In the genomic region with DNA sequence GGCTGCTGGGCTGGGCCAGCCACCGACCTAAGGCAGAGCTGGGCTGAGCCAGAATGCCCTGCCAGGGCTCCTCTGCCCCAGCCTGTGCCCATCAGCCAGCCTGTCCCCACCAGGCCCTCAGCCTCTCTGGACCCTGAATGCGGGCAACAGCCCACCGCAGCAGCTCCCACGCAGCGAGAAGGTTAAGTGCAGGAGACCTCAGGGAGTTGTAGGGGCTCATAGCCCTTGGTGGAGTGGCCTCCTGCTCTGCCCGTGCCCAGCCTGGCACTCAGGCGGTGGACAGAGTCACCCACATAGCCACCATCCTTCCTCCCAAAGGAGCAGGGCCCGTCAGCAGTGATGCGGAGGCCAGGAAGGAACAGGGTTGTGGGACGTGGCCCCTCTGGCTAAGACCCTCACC, we compare ENCODE assay signal across 10 cellular contexts. TPM values are rescaled to one million over a fixed set of nuclear protein-coding genes. Genes with fewer than 3 reads are reported as not detected.
"Had no signal": no experiment of that assay in that cellular context is flagged by ENCODE, and none has a peak within 500 bp of the region (broad histone marks: within the 10 kb centered on the region; RNA-seq: fewer than 3 reads in every experiment).

No MANE protein-coding gene starts in this region.

- H3K4me3 ChIP-seq: GM23248, K562 had no signal

- H3K9ac ChIP-seq: GM23248 had no signal

- ATAC-seq: HepG2, K562 had no signal

- FAIRE-seq: H54, HepG2, K562 had no signal

- H3K27ac ChIP-seq: GM23248, HL-60 had no signal

- H2AFZ ChIP-seq: GM23248 had no signal

- DNase-seq: GM23248, GOT3, H9, HCEC 1CT, HFFc6, KG1 had no signal

RNA-seq across cellular contexts. Expression of a gene that starts 19.1 kb away (rescaled TPM):
- total RNA-seq: GM23248, K562 had no signal
- polyA plus RNA-seq: GM23248, HepG2, K562 had no signal
